16 cellular contexts compared by ENCODE assay signal in genomic region chr5:405421-405820, GRCh38.
"Had no signal": no experiment of that assay in that cellular context is flagged by ENCODE, and none has a peak within 500 bp of the region (broad histone marks: within the 10 kb centered on the region; RNA-seq: fewer than 3 reads in every experiment).

No MANE protein-coding gene starts in this region.

- DNase-seq: activated CD4-positive, alpha-beta T cell treated with anti-CD3 and anti-CD28 coated beads, Interleukin-2, amount 50 U/mL, for 48 hours; activated CD4-positive, CD25-positive, alpha-beta regulatory T cell treated with anti-CD3 and anti-CD28 coated beads, Interleukin-2, amount 50 U/mL, for 72 hours; activated naive CD4-positive, alpha-beta T cell; erythroblast; heart right ventricle; left colon; stimulated activated CD4-positive, alpha-beta T cell treated with anti-CD3 and anti-CD28 coated beads, Interleukin-1b, Interleukin-23, amount 100 ng/mL, for 48 hours; T-helper 9 cell had no signal

- H3K27me3 ChIP-seq: ascending aorta, ovary, vagina had no signal

- H3K27ac ChIP-seq: ascending aorta, dorsolateral prefrontal cortex, gastroesophageal sphincter, heart right ventricle, ovary, tibial artery, vagina had no signal

- H3K36me3 ChIP-seq: ascending aorta, gastroesophageal sphincter, heart right ventricle, ovary, tibial artery, vagina had no signal

- ATAC-seq: gastroesophageal sphincter, heart right ventricle, left colon, sciatic nerve had no signal

- H3K9me3 ChIP-seq: ascending aorta, gastroesophageal sphincter, heart right ventricle, ovary, tibial artery, vagina had no signal

- H3K4me3 ChIP-seq: ascending aorta, dorsolateral prefrontal cortex, gastroesophageal sphincter, heart right ventricle, lung, ovary, tibial artery, vagina had no signal
